Comparison of ENCODE assay signal across 29 cellular contexts in the genomic region with DNA sequence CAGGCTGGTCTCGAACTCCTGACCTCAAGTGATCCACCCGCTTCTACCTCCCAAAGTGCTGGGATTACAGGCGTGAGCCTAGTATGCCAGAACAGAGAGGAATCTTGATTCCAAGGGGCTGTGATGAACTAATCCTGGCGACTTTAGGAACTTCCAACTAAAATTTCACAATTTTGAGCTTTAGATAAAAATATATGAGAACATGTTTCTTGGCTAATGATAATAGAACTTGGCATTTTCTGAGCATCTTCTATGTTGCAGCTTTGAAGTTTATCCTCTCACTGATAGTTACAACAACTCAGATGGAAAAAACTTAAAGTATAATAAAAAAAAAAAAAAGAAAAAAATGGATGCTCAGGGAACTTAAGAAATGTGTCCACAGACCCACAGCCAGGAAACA.
"Had no signal": no experiment of that assay in that cellular context is flagged by ENCODE, and none has a peak within 500 bp of the region (broad histone marks: within the 10 kb centered on the region; RNA-seq: fewer than 3 reads in every experiment).

No MANE protein-coding gene starts in this region.

- DNase-seq: activated B cell treated with CpG ODN at 0.5 μM for 24 hours; activated CD4-positive, alpha-beta memory T cell treated with anti-CD3 and anti-CD28 coated beads for 36 hours; activated CD4-positive, alpha-beta T cell treated with anti-CD3 and anti-CD28 coated beads for 4 hours; activated CD4-positive, alpha-beta T cell treated with anti-CD3 and anti-CD28 coated beads, Interleukin-2, amount 10 ng/mL, durations not matched to agents 24 days and 14 days; activated CD4-positive, alpha-beta T cell treated with anti-CD3 and anti-CD28 coated beads, Interleukin-2, amount 50 U/mL, for 1 hour; activated CD4-positive, alpha-beta T cell treated with anti-CD3 and anti-CD28 coated beads, Interleukin-2, amount 50 U/mL, for 4 hours; activated CD4-positive, CD25-positive, alpha-beta regulatory T cell treated with anti-CD3 and anti-CD28 coated beads, Interleukin-2, amount 50 U/mL, for 72 hours; activated CD8-positive, alpha-beta memory T cell treated with anti-CD3 and anti-CD28 coated beads, Interleukin-2, amount 50 U/mL, for 4 hours; activated CD8-positive, alpha-beta T cell treated with anti-CD3 and anti-CD28 coated beads for 36 hours; activated effector memory CD4-positive, alpha-beta T cell treated with anti-CD3 and anti-CD28 coated beads, Interleukin-2, amount 50 U/mL, for 16 hours; activated gamma-delta T cell treated with Interleukin-2 at 50 U/mL for 16 hours; activated naive CD4-positive, alpha-beta T cell; activated naive CD4-positive, alpha-beta T cell treated with anti-CD3 and anti-CD28 coated beads for 36 hours; activated naive CD4-positive, alpha-beta T cell treated with anti-CD3 and anti-CD28 coated beads, Interleukin-2, amount 50 U/mL, for 16 hours; activated naive CD8-positive, alpha-beta T cell treated with anti-CD3 and anti-CD28 coated beads for 36 hours; activated T-cell treated with anti-CD3 and anti-CD28 coated beads for 4 hours; activated T-cell treated with anti-CD3 and anti-CD28 coated beads, Interleukin-2, amount 50 U/mL, for 1 hour; activated T-cell treated with anti-CD3 and anti-CD28 coated beads, Interleukin-2, amount 50 U/mL, for 4 hours; activated T-cell treated with anti-CD3 and anti-CD28 coated beads, Interleukin-2, amount 50 U/mL, for 72 hours; adrenal gland; amygdala; anterior cingulate cortex; caudate nucleus; SW 1271; T-helper 1 cell; T-helper 2 cell; T-helper 9 cell had no signal

- ATAC-seq: activated CD8-positive, alpha-beta T cell treated with anti-CD3 and anti-CD28 coated beads for 36 hours; activated naive CD4-positive, alpha-beta T cell treated with anti-CD3 and anti-CD28 coated beads, Interleukin-2, amount 50 U/mL, for 72 hours; activated T-cell treated with anti-CD3 and anti-CD28 coated beads, Interleukin-2, amount 50 U/mL, for 4 hours; activated T-cell treated with anti-CD3 and anti-CD28 coated beads, Interleukin-2, amount 50 U/mL, for 72 hours; activated T-helper 17 cell treated with anti-CD3 and anti-CD28 coated beads, Interleukin-2, amount 50 U/mL, for 72 hours had no signal
